ENCODE assay signal across 17 cellular contexts in genomic region chr13:20553309-20553708, GRCh38. TPM values are rescaled to one million over a fixed set of nuclear protein-coding genes. Genes with fewer than 3 reads are reported as not detected.
DNase-seq lines count a peak whose midpoint lies in the region; ATAC-seq lines count a peak whose summit lies in the region.
"Had no signal": no experiment of that assay in that cellular context is flagged by ENCODE, and none has a peak within 500 bp of the region (broad histone marks: within the 10 kb centered on the region; RNA-seq: fewer than 3 reads in every experiment).

No MANE protein-coding gene starts in this region.

- no peaks in the 10 kb centered on the region for H3K27me3 ChIP-seq in naive thymus-derived CD4-positive, alpha-beta T cell (ENCODE audit: control insufficient read depth in 2 of 2, insufficient read depth in 2 of 2, low read length in 2 of 2)

- CTCF ChIA-PET in naive thymus-derived CD4-positive, alpha-beta T cell (lab: Charles Lee): interaction anchor here (0.6 kb wide), 1 partner anchor 730 kb away, joined by 3 read pairs; no protein-coding TSS in a partner anchor

- no peaks in the 10 kb centered on the region for H3K36me3 Mint-ChIP-seq in naive thymus-derived CD4-positive, alpha-beta T cell
- H3K36me3 Mint-ChIP-seq: activated naive CD8-positive, alpha-beta T cell had no signal

- H3K27ac Mint-ChIP-seq in naive thymus-derived CD4-positive, alpha-beta T cell: no peak overlapping the region
- H3K27ac Mint-ChIP-seq: activated naive CD8-positive, alpha-beta T cell had no signal

- POLR2A ChIA-PET in naive thymus-derived CD4-positive, alpha-beta T cell (lab: Charles Lee): no interaction called here

- no peak overlapping the region for H3K4me3 ChIP-seq in naive thymus-derived CD4-positive, alpha-beta T cell (ENCODE audit: low read length)

- no peak overlapping the region for H3K4me3 Mint-ChIP-seq in naive thymus-derived CD4-positive, alpha-beta T cell
- H3K4me3 Mint-ChIP-seq: activated naive CD8-positive, alpha-beta T cell had no signal

- ATAC-seq in HG02642 (IDR thresholded peaks at IDR 0.05; ENCODE audit: poor library complexity, unreplicated experiment) (no peak), HG03139 (IDR thresholded peaks at IDR 0.05; ENCODE audit: unreplicated experiment) (no peak)
- no peak for ATAC-seq in naive thymus-derived CD4-positive, alpha-beta T cell
- ATAC-seq: esophagus mucosa had no signal

- H3K4me1 Mint-ChIP-seq in naive thymus-derived CD4-positive, alpha-beta T cell: no peaks in the 10 kb centered on the region

- H3K27me3 Mint-ChIP-seq in naive thymus-derived CD4-positive, alpha-beta T cell: no peaks in the 10 kb centered on the region
- H3K27me3 Mint-ChIP-seq: activated naive CD8-positive, alpha-beta T cell had no signal

- no peaks in the 10 kb centered on the region for H3K9me3 Mint-ChIP-seq in naive thymus-derived CD4-positive, alpha-beta T cell

- H3K36me3 ChIP-seq in naive thymus-derived CD4-positive, alpha-beta T cell (ENCODE audit: control insufficient read depth in 2 of 3, insufficient read depth in 3 of 3, low read length in 3 of 3): no peaks in the 10 kb centered on the region

- H3K27ac ChIP-seq in caudate nucleus (ENCODE audit: low read depth, low read length): peak overlapping the region; percentile 99
- no peak overlapping the region for H3K27ac ChIP-seq in naive thymus-derived CD4-positive, alpha-beta T cell (ENCODE audit: low read depth, low read length)

- DNase-seq in COLO829 (ENCODE audit: low spot score): peak; percentile 94
- peak in 59 of 61 donors; percentile 3 to 93 (median 70) for DNase-seq in caudate nucleus (lab: John Stamatoyannopoulos, UW)
- peak; percentile 84 to 92 for DNase-seq in hippocampal formation (lab: John Stamatoyannopoulos, UW)
- DNase-seq in nucleus accumbens (lab: John Stamatoyannopoulos, UW): peak; percentile 4 to 91 (median 71)
- DNase-seq in naive thymus-derived CD4-positive, alpha-beta T cell: no peak
- DNase-seq in AG08396 (ENCODE audit: low spot score): no peak
- DNase-seq: activated CD4-positive, alpha-beta T cell treated with anti-CD3 and anti-CD28 coated beads for 1 hour; activated T-cell treated with anti-CD3 and anti-CD28 coated beads for 4 hours; Caco-2; H7; KBM-7; NCI-H2171 treated with DMSO at 0.1 percent for 48 hours; stimulated activated CD4-positive, alpha-beta T cell treated with anti-CD3 and anti-CD28 coated beads, Interleukin-2, amount 100 ng/mL, for 48 hours had no signal

- no peaks in the 10 kb centered on the region for H3K9me3 ChIP-seq in naive thymus-derived CD4-positive, alpha-beta T cell (ENCODE audit: control insufficient read depth in 2 of 3, low read length in 3 of 3)
- H3K9me3 ChIP-seq: Caco-2 had no signal

- no peaks in the 10 kb centered on the region for H3K4me1 ChIP-seq in naive thymus-derived CD4-positive, alpha-beta T cell (ENCODE audit: control insufficient read depth in 2 of 2, insufficient read depth in 2 of 2, low read length in 2 of 2)
- H3K4me1 ChIP-seq: Caco-2 had no signal

- intact Hi-C loops in naive thymus-derived CD4-positive, alpha-beta T cell (cut with micrococcal nuclease): no loop called here

RNA-seq across cellular contexts. Expression of gene IFT88, which starts 13.6 kb away (rescaled TPM):
- 10 to 100 TPM in 3 of 5 experiments, 1 to 10 TPM in 2; 5.0 to 17.0 (median 11.7) TPM for total RNA-seq in naive thymus-derived CD4-positive, alpha-beta T cell
- polyA plus RNA-seq in naive thymus-derived CD4-positive, alpha-beta T cell: 1 to 10 TPM; 6.4 to 7.9 TPM

RNA-seq across cellular contexts. Expression of gene CRYL1, which starts 27.7 kb away (rescaled TPM):
- total RNA-seq in naive thymus-derived CD4-positive, alpha-beta T cell: 10 to 100 TPM; 12.3 to 21.2 (median 16.3) TPM
- polyA plus RNA-seq in naive thymus-derived CD4-positive, alpha-beta T cell: 10 to 100 TPM; 32.4 to 44.1 TPM

Comparison
In these comparisons a context has a peak if more than half of its experiments do, and no peak if none do; other contexts are left out.
1. DNase-seq: peak in COLO829 (single experiment), caudate nucleus (59 of 61), hippocampal formation (2 of 2) and nucleus accumbens (56 of 56); none in naive thymus-derived CD4-positive, alpha-beta T cell (0 of 9) and AG08396 (single experiment).